8 cellular contexts compared by ENCODE assay signal in the genomic region with DNA sequence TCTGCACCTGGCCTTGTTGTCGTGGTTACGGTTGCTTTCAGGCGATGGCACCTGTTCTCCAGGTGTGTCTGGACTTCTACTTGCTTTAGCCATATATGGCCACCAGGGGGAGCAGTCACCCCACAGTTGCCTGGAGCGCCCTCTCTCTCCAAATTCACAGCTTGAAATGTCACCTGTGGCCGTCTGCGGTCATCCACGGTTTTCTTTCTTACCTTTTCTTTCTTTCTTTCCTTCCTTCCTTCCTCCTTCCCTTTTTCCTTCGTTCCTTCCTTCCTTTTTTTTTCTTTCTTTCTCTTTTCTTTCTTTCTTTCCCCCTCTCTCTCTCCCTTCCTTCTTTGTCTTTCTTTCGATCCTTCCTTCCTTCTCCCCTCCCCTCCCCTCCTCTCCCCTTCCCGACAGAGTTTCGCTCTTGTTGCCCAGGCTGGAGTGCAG.
DNase-seq lines count a peak whose midpoint lies in the region; ATAC-seq and TF ChIP-seq lines count a peak whose summit lies in the region.

No MANE protein-coding gene starts in this region.

- no peak overlapping the region for H3K4me3 ChIP-seq in CD4-positive, CD25-positive, alpha-beta regulatory T cell (ENCODE audit: low read depth, low read length)
- H3K4me3 ChIP-seq in MM.1S (ENCODE audit: low read length) (no peak overlapping the region), ascending aorta (no peak overlapping the region)

- H3K27ac ChIP-seq in CD4-positive, CD25-positive, alpha-beta regulatory T cell (ENCODE audit: insufficient read depth, low read length, poor library complexity, severe bottlenecking): no peak overlapping the region
- H3K27ac ChIP-seq in MM.1S (ENCODE audit: low read length): no peak overlapping the region
- no peak overlapping the region for H3K27ac ChIP-seq in ascending aorta

- TF ChIP-seq CTCF in MM.1S (IDR thresholded peaks at IDR 0.05; ENCODE audit: low read length): peak; percentile 76
- TF ChIP-seq CTCF in ascending aorta (IDR thresholded peaks at IDR 0.05): peak; percentile 17 to 62 (median 42)

- H2AFZ ChIP-seq in MM.1S (ENCODE audit: low read length): no peak overlapping the region

- no peaks in the 10 kb centered on the region for H3K79me2 ChIP-seq in MM.1S (ENCODE audit: low read length)

- H3K9me2 ChIP-seq in MM.1S (replicated peaks; ENCODE audit: insufficient read depth, low read length): no peaks in the 10 kb centered on the region

- peak; percentile 59 to 74 (median 64) for DNase-seq in CD4-positive, CD25-positive, alpha-beta regulatory T cell
- peak; percentile 72 for DNase-seq in MM.1S
- peak; percentile 20 to 59 (median 51) for DNase-seq in T-helper 2 cell
- DNase-seq in ascending aorta (ENCODE audit: low spot score in 2 of 2): no peak
- peak; percentile 54 to 61 (median 55) for DNase-seq in immature natural killer cell
- DNase-seq in stimulated activated CD4-positive, alpha-beta T cell treated with anti-CD3 and anti-CD28 coated beads, Interleukin-4, amount 100 ng/mL, for 24 hours: peak; percentile 77

- H3K27me3 ChIP-seq in CD4-positive, CD25-positive, alpha-beta regulatory T cell (ENCODE audit: control insufficient read depth, insufficient read depth, low read length): no peaks in the 10 kb centered on the region
- H3K27me3 ChIP-seq in MM.1S (replicated peaks; ENCODE audit: insufficient read depth, low read length) (no peaks in the 10 kb centered on the region), ascending aorta (no peaks in the 10 kb centered on the region)

- H3K27me3 Mint-ChIP-seq in CD4-positive, CD25-positive, alpha-beta regulatory T cell: no peaks in the 10 kb centered on the region
- H3K27me3 Mint-ChIP-seq in immature natural killer cell (ENCODE audit: low read depth in 3 of 3): peaks cover 0 to 2% (median 0%) of the 10 kb centered on the region in 3 donors

- no peaks in the 10 kb centered on the region for H4K20me1 ChIP-seq in MM.1S (ENCODE audit: insufficient read depth, low read length)

- H3F3A ChIP-seq in MM.1S (ENCODE audit: insufficient read depth, low read length): no peaks in the 10 kb centered on the region

- no peak overlapping the region for H3K4me3 Mint-ChIP-seq in CD4-positive, CD25-positive, alpha-beta regulatory T cell
- peak overlapping the region in 1 of 5 donors; percentile 5 for H3K4me3 Mint-ChIP-seq in immature natural killer cell

- no peaks in the 10 kb centered on the region for H3K9me3 ChIP-seq in CD4-positive, CD25-positive, alpha-beta regulatory T cell (ENCODE audit: control insufficient read depth in 2 of 2, low read length in 2 of 2)
- H3K9me3 ChIP-seq in MM.1S (replicated peaks; ENCODE audit: insufficient read depth, low read length): no peaks in the 10 kb centered on the region
- H3K9me3 ChIP-seq in ascending aorta: peaks cover 0 to 3% of the 10 kb centered on the region in 2 donors

- intact Hi-C loops in ascending aorta (cut with DNase I): no loop called here

- peak overlapping the region in 1 of 3 donors; percentile 64 for H3K27ac Mint-ChIP-seq in CD4-positive, CD25-positive, alpha-beta regulatory T cell
- H3K27ac Mint-ChIP-seq in immature natural killer cell: peak overlapping the region in 2 of 6 donors; percentile 2 to 50

- no peak overlapping the region for H3K9ac ChIP-seq in MM.1S (ENCODE audit: low read length)

- no peaks in the 10 kb centered on the region for H3K36me3 ChIP-seq in CD4-positive, CD25-positive, alpha-beta regulatory T cell (ENCODE audit: control insufficient read depth, insufficient read depth, low read length)
- H3K36me3 ChIP-seq in MM.1S (replicated peaks; ENCODE audit: insufficient read depth, low read length) (no peaks in the 10 kb centered on the region), ascending aorta (peaks cover 11 to 18% of the 10 kb centered on the region in 2 donors)

- H3K4me1 ChIP-seq in CD4-positive, CD25-positive, alpha-beta regulatory T cell (ENCODE audit: control insufficient read depth, insufficient read depth, low read length, poor library complexity, severe bottlenecking): no peaks in the 10 kb centered on the region
- no peaks in the 10 kb centered on the region for H3K4me1 ChIP-seq in MM.1S (ENCODE audit: low read length)
- no peaks in the 10 kb centered on the region for H3K4me1 ChIP-seq in ascending aorta

- no peaks in the 10 kb centered on the region for H3K9me3 Mint-ChIP-seq in CD4-positive, CD25-positive, alpha-beta regulatory T cell
- H3K9me3 Mint-ChIP-seq in immature natural killer cell: no peaks in the 10 kb centered on the region

- peak overlapping the region; percentile 49; the same call in 1 of the 2 replicates for H3K4me2 ChIP-seq in MM.1S (ENCODE audit: low read depth, low read length)

- peaks cover 12% of the 10 kb centered on the region for H3K36me3 Mint-ChIP-seq in CD4-positive, CD25-positive, alpha-beta regulatory T cell
- H3K36me3 Mint-ChIP-seq in immature natural killer cell: peaks cover 0 to 3% (median 0%) of the 10 kb centered on the region in 3 donors

- peak; percentile 58 to 69 for ATAC-seq in CD4-positive, CD25-positive, alpha-beta regulatory T cell (ENCODE audit: low read depth in 2 of 2)
- peak; percentile 27 for ATAC-seq in GM19468 (IDR thresholded peaks at IDR 0.05; ENCODE audit: extremely low read depth, unreplicated experiment)
- no peak for ATAC-seq in GM18517 (IDR thresholded peaks at IDR 0.05; ENCODE audit: unreplicated experiment)

- H3K4me1 Mint-ChIP-seq in CD4-positive, CD25-positive, alpha-beta regulatory T cell: peaks cover 0 to 10% (median 4%) of the 10 kb centered on the region in 4 donors
- peaks cover 5% of the 10 kb centered on the region in 2 donors for H3K4me1 Mint-ChIP-seq in immature natural killer cell

Comparison
In these comparisons a context has a peak if more than half of its experiments do, and no peak if none do; other contexts are left out.
1. DNase-seq: peak in CD4-positive, CD25-positive, alpha-beta regulatory T cell (3 of 3), MM.1S (single experiment), T-helper 2 cell (5 of 5), immature natural killer cell (3 of 3) and stimulated activated CD4-positive, alpha-beta T cell treated with anti-CD3 and anti-CD28 coated beads, Interleukin-4, amount 100 ng/mL, for 24 hours (single experiment); none in ascending aorta (0 of 2).